ENCODE assay signal across 18 cellular contexts in genomic region chr19:32539240-32539916, GRCh38. TPM values are rescaled to one million over a fixed set of nuclear protein-coding genes. Genes with fewer than 3 reads are reported as not detected.
A peak's percentile ranks its signal among the peaks of the same experiment; 100 is the strongest.
DNase-seq lines count a peak whose midpoint lies in the region; ATAC-seq and TF ChIP-seq lines count a peak whose summit lies in the region.
"Had no signal": no experiment of that assay in that cellular context is flagged by ENCODE, and none has a peak within 500 bp of the region (broad histone marks: within the 10 kb centered on the region; RNA-seq: fewer than 3 reads in every experiment).

No MANE protein-coding gene starts in this region.

- TF ChIP-seq EP300 in SK-N-SH (IDR thresholded peaks at IDR 0.05; ENCODE audit: borderline replicate concordance in 1 of 2, low read depth in 1 of 2, low read length in 1 of 2): no peak

- POLR2A ChIA-PET in SK-N-SH (lab: Yijun Ruan, JAX): no interaction called here

- TF ChIP-seq POLR2A in right lobe of liver (IDR thresholded peaks at IDR 0.05): no peak

- H3K36me3 ChIP-seq in SK-N-SH (replicated peaks in 1 of 2; ENCODE audit: control insufficient read depth in 1 of 2, insufficient read depth in 2 of 2, low read length in 1 of 2): no peaks in the 10 kb centered on the region
- H3K36me3 ChIP-seq in right lobe of liver: no peaks in the 10 kb centered on the region
- H3K36me3 ChIP-seq: HAP-1 had no signal

- ATAC-seq in SK-N-SH treated with all-trans-retinoic acid at 6 μM for 48 hours (no peak), right lobe of liver (peak in 3 of 4 donors; percentile 38 to 95 (median 52)), GM18517 (IDR thresholded peaks at IDR 0.05; ENCODE audit: unreplicated experiment) (no peak)
- ATAC-seq in activated naive CD4-positive, alpha-beta T cell treated with anti-CD3 and anti-CD28 coated beads, Interleukin-2, amount 50 U/mL, for 72 hours: no peak
- ATAC-seq: CD8-positive, alpha-beta T cell; GM12878 had no signal

- peaks cover 8 to 13% of the 10 kb centered on the region in 2 donors for H3K9me3 Mint-ChIP-seq in activated naive CD4-positive, alpha-beta T cell treated with anti-CD3 and anti-CD28 coated beads, Interleukin-2, amount 50 U/mL, for 72 hours

- H3K9ac ChIP-seq in SK-N-SH: no peak overlapping the region
- H3K9ac ChIP-seq: BLaER1 treated with 17β-estradiol and CSF1 and Interleukin-3, amounts not matched to agents 10 nM and 100 nM; GM23248 had no signal

- intact Hi-C loops in right lobe of liver (cut with DNase I): no loop called here

- H3K27ac ChIP-seq in SK-N-SH (ENCODE audit: low read depth in 2 of 2, low read length in 1 of 2) (no peak overlapping the region), right lobe of liver (peak overlapping the region in 1 of 3 donors; percentile 59)
- H3K27ac ChIP-seq: 22Rv1; BLaER1 treated with 17β-estradiol and CSF1 and Interleukin-3, amounts not matched to agents 10 nM and 100 nM; GM23248 had no signal

- H4K20me1 ChIP-seq in SK-N-SH (ENCODE audit: insufficient read depth): no peaks in the 10 kb centered on the region
- H4K20me1 ChIP-seq: BLaER1 treated with 17β-estradiol and CSF1 and Interleukin-3, amounts not matched to agents 10 nM and 100 nM had no signal

- H3K79me2 ChIP-seq in SK-N-SH (ENCODE audit: insufficient read depth): no peaks in the 10 kb centered on the region

- CTCF ChIA-PET in SK-N-SH (lab: Yijun Ruan, JAX): interaction anchor here (1.0 kb wide), 1 partner anchor 12 kb away, joined by 3 read pairs; no protein-coding TSS in a partner anchor

- H3F3A ChIP-seq in SK-N-SH (replicated peaks; ENCODE audit: insufficient read depth): no peaks in the 10 kb centered on the region

- TF ChIP-seq CTCF in SK-N-SH (IDR thresholded peaks at IDR 0.05): no peak
- TF ChIP-seq CTCF in right lobe of liver (IDR thresholded peaks at IDR 0.05): no peak

- H3K36me3 Mint-ChIP-seq in activated naive CD4-positive, alpha-beta T cell treated with anti-CD3 and anti-CD28 coated beads, Interleukin-2, amount 50 U/mL, for 72 hours: peaks cover 5 to 17% of the 10 kb centered on the region in 2 donors
- H3K36me3 Mint-ChIP-seq: CD8-positive, alpha-beta T cell had no signal

- no peaks in the 10 kb centered on the region for H3K9me2 ChIP-seq in SK-N-SH

- H3K4me1 ChIP-seq in SK-N-SH (ENCODE audit: control insufficient read depth in 1 of 2, insufficient read depth in 2 of 2, low read depth in 1 of 2, low read length in 1 of 2) (no peaks in the 10 kb centered on the region), right lobe of liver (peaks cover 0 to 5% (median 0%) of the 10 kb centered on the region in 4 donors)
- H3K4me1 ChIP-seq: BLaER1 treated with 17β-estradiol and CSF1 and Interleukin-3, amounts not matched to agents 10 nM and 100 nM; HAP-1 had no signal

- H3K27me3 ChIP-seq in SK-N-SH (ENCODE audit: insufficient read depth) (no peaks in the 10 kb centered on the region; the same call in 1 of the 2 replicates), right lobe of liver (no peaks in the 10 kb centered on the region)
- H3K27me3 ChIP-seq: BLaER1 treated with 17β-estradiol and CSF1 and Interleukin-3, amounts not matched to agents 10 nM and 100 nM had no signal

- TF ChIP-seq RAD21 in SK-N-SH (IDR thresholded peaks at IDR 0.05; ENCODE audit: low read length): no peak

- no peak overlapping the region for H3K4me3 ChIP-seq in SK-N-SH (ENCODE audit: low read depth in 2 of 2, low read length in 1 of 2)
- H3K4me3 ChIP-seq in right lobe of liver: no peak overlapping the region
- H3K4me3 ChIP-seq: BLaER1 treated with 17β-estradiol and CSF1 and Interleukin-3, amounts not matched to agents 10 nM and 100 nM; GM12878; GM23248; HAP-1 had no signal

- no peak overlapping the region for H3K27ac Mint-ChIP-seq in activated naive CD4-positive, alpha-beta T cell treated with anti-CD3 and anti-CD28 coated beads, Interleukin-2, amount 50 U/mL, for 72 hours
- H3K27ac Mint-ChIP-seq: B cell; CD8-positive, alpha-beta T cell had no signal

- no peaks in the 10 kb centered on the region for H3K9me3 ChIP-seq in SK-N-SH
- H3K9me3 ChIP-seq in right lobe of liver: no peaks in the 10 kb centered on the region
- H3K9me3 ChIP-seq: HAP-1 had no signal

- no peak overlapping the region for H2AFZ ChIP-seq in SK-N-SH (ENCODE audit: low read depth)
- H2AFZ ChIP-seq: GM23248 had no signal

- H3K4me2 ChIP-seq in SK-N-SH: no peak overlapping the region
- H3K4me2 ChIP-seq: BLaER1 treated with 17β-estradiol and CSF1 and Interleukin-3, amounts not matched to agents 10 nM and 100 nM had no signal

- DNase-seq in SK-N-SH (no peak), left kidney (ENCODE audit: low read depth, low spot score) (peak; percentile 23), right lobe of liver (peak in 2 of 3 donors; percentile 62 to 68), NCI-H446 treated with DMSO at 0.1 percent for 48 hours (lab: John Stamatoyannopoulos, UW) (no peak)
- DNase-seq in activated naive CD4-positive, alpha-beta T cell treated with anti-CD3 and anti-CD28 coated beads, Interleukin-2, amount 50 U/mL, for 72 hours (ENCODE audit: low spot score in 2 of 2): no peak
- DNase-seq: Calu3; CD8-positive, alpha-beta T cell; DND-41; EL; GM23248; KBM-7 had no signal

- 41% methylated on average over 12 of the region's 12 CpGs for WGBS in SK-N-SH (ENCODE audit: low lambda C conversion rate)
- 32% methylated on average over 6 of the region's 12 CpGs for WGBS in right lobe of liver (ENCODE audit: insufficient coverage, low coverage, low lambda C conversion rate, missing lambda C conversion rate)

TF ChIP-seq in SK-N-SH, 30 proteins besides CTCF, POLR2A, EP300 and RAD21 (continues in another document):
- TF ChIP-seq RCOR1 (IDR thresholded peaks at IDR 0.05; ENCODE audit: low read length): no peak
- no peak for TF ChIP-seq FOXJ3 (CRISPR knock-in tag; IDR thresholded peaks at IDR 0.05)
- no peak for TF ChIP-seq FOXM1 (IDR thresholded peaks at IDR 0.05; ENCODE audit: low read depth)
- 0 out of 2 replicates have a peak, but pooled peaks have one; percentile 15 for TF ChIP-seq REST (IDR thresholded peaks at IDR 0.05; ENCODE audit: low read depth, low read length)

TF ChIP-seq in SK-N-SH treated with all-trans-retinoic acid at 6 μM for 48 hours, 23 proteins besides CTCF, POLR2A, EP300 and RAD21:
- no peak for TF ChIP-seq ZFP30 (CRISPR knock-in tag; IDR thresholded peaks at IDR 0.05)
- TF ChIP-seq GLIS3 (CRISPR knock-in tag; IDR thresholded peaks at IDR 0.05): no peak
- no peak for TF ChIP-seq TSHZ2 (CRISPR knock-in tag; IDR thresholded peaks at IDR 0.05)
- TF ChIP-seq TOX (CRISPR knock-in tag; IDR thresholded peaks at IDR 0.05; ENCODE audit: borderline replicate concordance): no peak
- TF ChIP-seq PATZ1 (CRISPR knock-in tag; IDR thresholded peaks at IDR 0.05; ENCODE audit: borderline replicate concordance): no peak

RNA-seq across cellular contexts. Expression of gene PDCD5, which starts 41.6 kb away (rescaled TPM):
- 122 and 188 TPM in 2 replicates for polyA plus RNA-seq in SK-N-SH (2012; rRNA removed)
- 183 and 234 TPM in 2 replicates for polyA plus RNA-seq in SK-N-SH (2012; cell fraction: cytosol; rRNA removed)
- polyA plus RNA-seq in SK-N-SH (2012; cell fraction: nucleus; rRNA removed): 57.1 and 74.1 TPM in 2 replicates
- 10 to 100 TPM; 25.2 to 82.8 (median 42.8) TPM for total RNA-seq in right lobe of liver
- total RNA-seq in activated naive CD4-positive, alpha-beta T cell treated with anti-CD3 and anti-CD28 coated beads, Interleukin-2, amount 50 U/mL, for 72 hours: 100 to 1,000 TPM in 1 of 2 donors, 10 to 100 TPM in 1; 68.3 to 121 TPM

Comparison
In these comparisons a context has a peak if more than half of its experiments do, and no peak if none do; other contexts are left out.
1. DNase-seq: peak in left kidney (single experiment) and right lobe of liver (2 of 3); none in SK-N-SH (single experiment), NCI-H446 treated with DMSO at 0.1 percent for 48 hours (single experiment) and activated naive CD4-positive, alpha-beta T cell treated with anti-CD3 and anti-CD28 coated beads, Interleukin-2, amount 50 U/mL, for 72 hours (0 of 2).
2. ATAC-seq: peak in right lobe of liver (3 of 4); none in SK-N-SH treated with all-trans-retinoic acid at 6 μM for 48 hours (single experiment), GM18517 (single experiment) and activated naive CD4-positive, alpha-beta T cell treated with anti-CD3 and anti-CD28 coated beads, Interleukin-2, amount 50 U/mL, for 72 hours (0 of 2).